ENCODE assay signal across 9 cellular contexts in the genomic region with DNA sequence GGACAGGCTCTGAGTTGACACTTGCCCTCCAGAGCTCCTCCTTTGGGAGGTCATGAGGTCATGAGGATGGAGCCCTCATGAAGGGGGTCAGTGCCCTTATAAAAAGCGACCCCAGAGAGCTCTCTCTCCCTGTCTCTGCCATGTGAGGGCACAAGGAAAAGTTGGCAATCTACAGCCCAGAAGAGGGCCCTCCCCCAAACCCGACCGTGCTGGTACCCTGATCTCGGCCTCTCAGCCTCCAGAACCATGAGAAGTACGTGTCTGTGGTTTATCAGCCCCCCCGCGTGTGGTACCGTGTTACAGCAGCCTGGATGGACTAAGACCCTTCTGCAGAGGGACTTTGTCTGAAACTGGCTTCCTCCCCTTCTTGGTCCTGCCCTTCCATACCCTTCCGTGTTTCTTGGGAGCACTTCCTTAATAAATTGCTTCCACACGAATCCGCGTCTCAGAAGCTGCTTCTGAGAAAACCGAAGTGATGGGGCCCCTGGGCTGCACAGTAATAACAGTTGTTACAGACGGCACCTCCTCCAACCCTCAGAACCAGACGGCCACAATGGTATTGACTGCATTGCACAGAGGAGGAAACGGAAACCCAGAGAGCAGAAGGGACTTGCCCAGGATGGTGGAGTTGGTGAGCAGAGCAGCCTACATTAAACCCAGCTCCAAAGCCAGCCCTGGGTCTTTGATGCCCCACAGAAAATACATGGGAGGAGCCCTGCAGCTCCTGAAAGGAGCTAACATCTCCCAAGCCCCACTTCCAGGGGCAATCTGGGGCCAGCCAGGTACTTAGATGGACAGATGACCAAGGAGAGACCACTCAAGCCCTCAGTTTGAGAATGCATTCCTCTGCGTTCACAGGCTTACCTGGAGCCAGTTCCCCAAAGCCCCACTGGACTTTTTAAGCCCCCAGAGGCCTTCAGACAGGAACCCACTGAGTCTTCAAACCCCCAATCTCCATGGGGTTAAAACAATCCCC.
DNase-seq lines count a peak whose midpoint lies in the region; ATAC-seq lines count a peak whose summit lies in the region.
"Had no signal": no experiment of that assay in that cellular context is flagged by ENCODE, and none has a peak within 500 bp of the region (broad histone marks: within the 10 kb centered on the region; RNA-seq: fewer than 3 reads in every experiment).

No MANE protein-coding gene starts in this region.

- H3K9me3 Mint-ChIP-seq in central memory CD8-positive, alpha-beta T cell, result no peaks in the 10 kb centered on the region

- peak; percentile 68 for ATAC-seq in HG03103 (IDR thresholded peaks at IDR 0.05; ENCODE audit: low read depth, unreplicated experiment)
- ATAC-seq in central memory CD8-positive, alpha-beta T cell (replicated peaks; ENCODE audit: extremely low read depth, poor library complexity, severe bottlenecking), result peak; percentile 93

- DNase-seq in GM19238 (ENCODE audit: insufficient read length, low spot score), result peak; percentile 39
- peak; percentile 23 to 97 (median 64) for DNase-seq in T-helper 2 cell
- peak; percentile 41 to 78 for DNase-seq in central memory CD8-positive, alpha-beta T cell (ENCODE audit: low spot score in 2 of 2)
- DNase-seq in stimulated activated CD8-positive, alpha-beta memory T cell treated with anti-CD3 and anti-CD28 coated beads, Interleukin-15, amount 100 ng/mL, for 24 hours (ENCODE audit: low read depth), result peak; percentile 26
- DNase-seq in medulla oblongata (ENCODE audit: extremely low spot score), result no peak
- DNase-seq in dedifferentiated amniotic fluid mesenchymal stem cell (ENCODE audit: extremely low spot score), result no peak
- DNase-seq in HK-2 (ENCODE audit: unreplicated experiment), result no peak

- H3K4me1 Mint-ChIP-seq in central memory CD8-positive, alpha-beta T cell, result peaks cover 48% of the 10 kb centered on the region

- no peaks in the 10 kb centered on the region for H3K27me3 Mint-ChIP-seq in central memory CD8-positive, alpha-beta T cell
- H3K27me3 Mint-ChIP-seq: brain had no signal

- peak overlapping the region; percentile 73 for H3K4me3 Mint-ChIP-seq in central memory CD8-positive, alpha-beta T cell
- H3K4me3 Mint-ChIP-seq: brain had no signal

- peaks cover 16% of the 10 kb centered on the region for H3K36me3 Mint-ChIP-seq in central memory CD8-positive, alpha-beta T cell (ENCODE audit: insufficient read depth)
- H3K36me3 Mint-ChIP-seq: brain had no signal

- peak overlapping the region; percentile 96 for H3K27ac Mint-ChIP-seq in central memory CD8-positive, alpha-beta T cell (ENCODE audit: low read depth)
- H3K27ac Mint-ChIP-seq: brain had no signal

Comparison
In these comparisons a context has a peak if more than half of its experiments do, and no peak if none do; other contexts are left out.
1. DNase-seq: peak in GM19238 (single experiment), T-helper 2 cell (5 of 5), central memory CD8-positive, alpha-beta T cell (2 of 2) and stimulated activated CD8-positive, alpha-beta memory T cell treated with anti-CD3 and anti-CD28 coated beads, Interleukin-15, amount 100 ng/mL, for 24 hours (single experiment); none in medulla oblongata (single experiment), dedifferentiated amniotic fluid mesenchymal stem cell (single experiment) and HK-2 (single experiment).